In the genomic region with DNA sequence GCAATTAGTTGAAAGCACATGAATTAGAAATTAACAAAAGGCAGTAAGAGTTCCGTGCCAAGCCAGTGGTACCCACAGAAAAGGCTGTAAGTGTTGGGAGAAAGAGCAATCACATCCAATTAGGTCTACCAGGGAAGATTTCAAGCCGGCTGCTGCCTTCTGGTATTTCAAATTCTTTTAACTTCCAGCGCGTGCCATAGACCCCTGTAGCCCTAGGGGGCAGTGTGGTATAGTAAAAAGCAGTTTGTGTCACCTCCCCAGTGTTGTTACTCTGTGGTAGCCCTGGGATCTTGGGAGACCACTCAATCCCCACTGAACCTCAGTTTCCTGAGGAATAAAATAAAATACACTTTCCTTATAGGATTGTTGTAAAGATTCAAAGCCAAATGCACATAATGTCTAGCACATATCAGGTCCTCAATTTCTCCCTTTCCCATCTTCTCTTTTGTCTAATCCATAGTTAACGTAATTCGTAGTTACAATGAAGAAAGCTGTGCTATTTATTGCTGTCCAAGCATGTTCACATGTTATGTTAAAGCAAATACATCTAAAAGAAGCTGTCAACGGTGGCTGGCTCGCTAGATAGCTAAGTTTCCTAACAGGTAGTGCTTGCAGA, we compare ENCODE assay signal across 8 cellular contexts.
A peak's percentile ranks its signal among the peaks of the same experiment; 100 is the strongest.
DNase-seq lines count a peak whose midpoint lies in the region; ATAC-seq, FAIRE-seq and TF ChIP-seq lines count a peak whose summit lies in the region.

No MANE protein-coding gene starts in this region.

- CTCF ChIA-PET in CD8-positive, alpha-beta T cell (lab: Charles Lee) = no interaction called here
- CTCF ChIA-PET in CD4-positive, alpha-beta memory T cell (lab: Charles Lee; ENCODE audit: partially characterized antibody) = no interaction called here

- no peaks in the 10 kb centered on the region for H3K79me2 ChIP-seq in MM.1S (ENCODE audit: low read length)

- peaks cover 11% of the 10 kb centered on the region for H3K27me3 Mint-ChIP-seq in activated T-cell treated with anti-CD3 and anti-CD28 coated beads, Interleukin-2, amount 50 U/mL, for 72 hours (ENCODE audit: low read depth)
- peaks cover 8% of the 10 kb centered on the region for H3K27me3 Mint-ChIP-seq in CD8-positive, alpha-beta T cell (ENCODE audit: low read depth)
- peaks cover 0 to 3% of the 10 kb centered on the region in 2 donors for H3K27me3 Mint-ChIP-seq in CD4-positive, alpha-beta memory T cell

- no peaks in the 10 kb centered on the region for H3K9me2 ChIP-seq in MM.1S (replicated peaks; ENCODE audit: insufficient read depth, low read length)

- no peak for TF ChIP-seq POLR2A in H54 (IDR thresholded peaks at IDR 0.05; ENCODE audit: low read depth, low read length)

- H3K9me3 Mint-ChIP-seq in activated T-cell treated with anti-CD3 and anti-CD28 coated beads, Interleukin-2, amount 50 U/mL, for 72 hours = peaks cover 2% of the 10 kb centered on the region in 2 donors
- no peaks in the 10 kb centered on the region for H3K9me3 Mint-ChIP-seq in CD8-positive, alpha-beta T cell
- peaks cover 0 to 2% (median 0%) of the 10 kb centered on the region in 8 donors for H3K9me3 Mint-ChIP-seq in CD4-positive, alpha-beta memory T cell

- peak; percentile 33 for FAIRE-seq in H54 (lab: Jason Lieb, UNC)

- H3K9ac ChIP-seq in MM.1S (ENCODE audit: low read length) = no peak overlapping the region

- H3K27ac Mint-ChIP-seq in activated T-cell treated with anti-CD3 and anti-CD28 coated beads, Interleukin-2, amount 50 U/mL, for 72 hours = no peak overlapping the region
- no peak overlapping the region for H3K27ac Mint-ChIP-seq in CD8-positive, alpha-beta T cell
- no peak overlapping the region for H3K27ac Mint-ChIP-seq in CD4-positive, alpha-beta memory T cell

- no peaks in the 10 kb centered on the region for H3K4me1 ChIP-seq in MM.1S (ENCODE audit: low read length)
- no peaks in the 10 kb centered on the region for H3K4me1 ChIP-seq in CD8-positive, alpha-beta T cell (ENCODE audit: insufficient read depth, low read length)
- no peaks in the 10 kb centered on the region for H3K4me1 ChIP-seq in CD4-positive, alpha-beta memory T cell (ENCODE audit: insufficient read depth, low read length)

- POLR2A ChIA-PET in CD8-positive, alpha-beta T cell (lab: Charles Lee) = no interaction called here
- POLR2A ChIA-PET in CD4-positive, alpha-beta memory T cell (lab: Charles Lee; ENCODE audit: partially characterized antibody) = no interaction called here

- TF ChIP-seq CTCF in MM.1S (IDR thresholded peaks at IDR 0.05; ENCODE audit: low read length) (peak; percentile 44), WERI-Rb-1 (IDR thresholded peaks at IDR 0.05; ENCODE audit: low read depth, low read length) (peak; percentile 52)
- no peak for TF ChIP-seq CTCF in CD8-positive, alpha-beta T cell (IDR thresholded peaks at IDR 0.05)

- intact Hi-C loops in CD8-positive, alpha-beta T cell (cut with DNase I, micrococcal nuclease) = no loop called here
- intact Hi-C loops in CD4-positive, alpha-beta memory T cell (cut with micrococcal nuclease) = no loop called here

- no peaks in the 10 kb centered on the region for H4K20me1 ChIP-seq in MM.1S (ENCODE audit: insufficient read depth, low read length)

- no peak overlapping the region for H3K4me3 ChIP-seq in MM.1S (ENCODE audit: low read length)
- H3K4me3 ChIP-seq in WERI-Rb-1 (ENCODE audit: low read depth, low read length) = no peak overlapping the region
- no peak overlapping the region for H3K4me3 ChIP-seq in CD8-positive, alpha-beta T cell (ENCODE audit: low read depth, low read length)
- H3K4me3 ChIP-seq in CD4-positive, alpha-beta memory T cell (ENCODE audit: low read length in 2 of 2) = no peak overlapping the region

- no peaks in the 10 kb centered on the region for H3K4me1 Mint-ChIP-seq in activated T-cell treated with anti-CD3 and anti-CD28 coated beads, Interleukin-2, amount 50 U/mL, for 72 hours (ENCODE audit: low read depth)
- H3K4me1 Mint-ChIP-seq in CD8-positive, alpha-beta T cell (ENCODE audit: low read depth) = no peaks in the 10 kb centered on the region
- no peaks in the 10 kb centered on the region for H3K4me1 Mint-ChIP-seq in CD4-positive, alpha-beta memory T cell

- H3K9me3 ChIP-seq in MM.1S (replicated peaks; ENCODE audit: insufficient read depth, low read length) (no peaks in the 10 kb centered on the region), WERI-Rb-1 (ENCODE audit: severe bottlenecking) (no peaks in the 10 kb centered on the region)
- H3K9me3 ChIP-seq in CD8-positive, alpha-beta T cell (ENCODE audit: low read length) = no peaks in the 10 kb centered on the region
- no peaks in the 10 kb centered on the region for H3K9me3 ChIP-seq in CD4-positive, alpha-beta memory T cell (ENCODE audit: control insufficient read depth in 1 of 2, low read length in 2 of 2)

- no peak overlapping the region for H2AFZ ChIP-seq in MM.1S (ENCODE audit: low read length)

- H3K4me3 Mint-ChIP-seq in activated T-cell treated with anti-CD3 and anti-CD28 coated beads, Interleukin-2, amount 50 U/mL, for 72 hours = no peak overlapping the region
- no peak overlapping the region for H3K4me3 Mint-ChIP-seq in CD8-positive, alpha-beta T cell
- H3K4me3 Mint-ChIP-seq in CD4-positive, alpha-beta memory T cell = no peak overlapping the region

- H3K27me3 ChIP-seq in MM.1S (replicated peaks; ENCODE audit: insufficient read depth, low read length) (no peaks in the 10 kb centered on the region), WERI-Rb-1 (ENCODE audit: insufficient read depth, low read depth, severe bottlenecking) (no peaks in the 10 kb centered on the region)
- H3K27me3 ChIP-seq in CD8-positive, alpha-beta T cell (ENCODE audit: insufficient read depth, low read length) = no peaks in the 10 kb centered on the region
- H3K27me3 ChIP-seq in CD4-positive, alpha-beta memory T cell (ENCODE audit: insufficient read depth, low read length) = no peaks in the 10 kb centered on the region

- H3K36me3 ChIP-seq in MM.1S (replicated peaks; ENCODE audit: insufficient read depth, low read length) = no peaks in the 10 kb centered on the region
- H3K36me3 ChIP-seq in WERI-Rb-1 = no peaks in the 10 kb centered on the region
- H3K36me3 ChIP-seq in CD8-positive, alpha-beta T cell (ENCODE audit: insufficient read depth, low read length) = no peaks in the 10 kb centered on the region
- H3K36me3 ChIP-seq in CD4-positive, alpha-beta memory T cell (ENCODE audit: insufficient read depth, low read length) = no peaks in the 10 kb centered on the region

- DNase-seq in activated T-cell treated with anti-CD3 and anti-CD28 coated beads, Interleukin-2, amount 50 U/mL, for 72 hours = peak; percentile 7 to 14
- no peak for DNase-seq in activated T-cell treated with anti-CD3 and anti-CD28 coated beads, Interleukin-2, amount 50 U/mL, for 1 hour
- DNase-seq in H54 (ENCODE audit: insufficient read length, low spot score) = peak; percentile 7
- DNase-seq in MM.1S = peak; percentile 18
- DNase-seq in WERI-Rb-1 = peak; percentile 34
- peak; percentile 36 for DNase-seq in inferior parietal cortex (ENCODE audit: extremely low spot score)
- DNase-seq in CD8-positive, alpha-beta T cell = no peak
- DNase-seq in CD4-positive, alpha-beta memory T cell = no peak

- no peak overlapping the region for H3K4me2 ChIP-seq in MM.1S (ENCODE audit: low read depth, low read length)

- no peak overlapping the region for H3K27ac ChIP-seq in MM.1S (ENCODE audit: low read length)
- H3K27ac ChIP-seq in WERI-Rb-1 = no peak overlapping the region
- no peak overlapping the region for H3K27ac ChIP-seq in CD8-positive, alpha-beta T cell (ENCODE audit: low read depth, low read length)
- no peak overlapping the region for H3K27ac ChIP-seq in CD4-positive, alpha-beta memory T cell (ENCODE audit: low read depth, low read length)

- H3F3A ChIP-seq in MM.1S (ENCODE audit: insufficient read depth, low read length) = no peaks in the 10 kb centered on the region

- ATAC-seq in activated T-cell treated with anti-CD3 and anti-CD28 coated beads, Interleukin-2, amount 50 U/mL, for 72 hours (replicated peaks in 1 of 2) = no peak
- no peak for ATAC-seq in CD8-positive, alpha-beta T cell

- no peaks in the 10 kb centered on the region for H3K36me3 Mint-ChIP-seq in activated T-cell treated with anti-CD3 and anti-CD28 coated beads, Interleukin-2, amount 50 U/mL, for 72 hours (ENCODE audit: insufficient read depth in 2 of 2)
- no peaks in the 10 kb centered on the region for H3K36me3 Mint-ChIP-seq in CD8-positive, alpha-beta T cell
- H3K36me3 Mint-ChIP-seq in CD4-positive, alpha-beta memory T cell = no peaks in the 10 kb centered on the region

Comparison
In these comparisons a context has a peak if more than half of its experiments do, and no peak if none do; other contexts are left out.
1. DNase-seq: peak in activated T-cell treated with anti-CD3 and anti-CD28 coated beads, Interleukin-2, amount 50 U/mL, for 72 hours (2 of 2), H54 (single experiment), MM.1S (single experiment), WERI-Rb-1 (single experiment) and inferior parietal cortex (single experiment); none in activated T-cell treated with anti-CD3 and anti-CD28 coated beads, Interleukin-2, amount 50 U/mL, for 1 hour (single experiment), CD8-positive, alpha-beta T cell (0 of 7) and CD4-positive, alpha-beta memory T cell (0 of 5).